Comparison of ENCODE assay signal across 35 cellular contexts in genomic region chr1:18315449-18315848, GRCh38.
"Had no signal": no experiment of that assay in that cellular context is flagged by ENCODE, and none has a peak within 500 bp of the region (broad histone marks: within the 10 kb centered on the region; RNA-seq: fewer than 3 reads in every experiment).

No MANE protein-coding gene starts in this region.

- H3K9me3 ChIP-seq: ascending aorta had no signal

- H3K4me1 Mint-ChIP-seq: activated B cell treated with CpG ODN at 0.5 μM for 24 hours; activated CD4-positive, alpha-beta T cell treated with anti-CD3 and anti-CD28 coated beads, Interleukin-2, amount 10 ng/mL, durations not matched to agents 24 days and 14 days; activated naive CD4-positive, alpha-beta T cell treated with anti-CD3 and anti-CD28 coated beads, Interleukin-2, amount 10 ng/mL, durations not matched to agents 7 days and 5 days; activated naive CD4-positive, alpha-beta T cell treated with anti-CD3 and anti-CD28 coated beads, Interleukin-2, amount 50 U/mL, for 24 hours; activated naive CD8-positive, alpha-beta T cell treated with anti-CD3 and anti-CD28 coated beads, Interleukin-2, amount 10 ng/mL, durations not matched to agents 7 days and 5 days; activated naive CD8-positive, alpha-beta T cell treated with anti-CD3 and anti-CD28 coated beads, Interleukin-2, amount 50 U/mL, for 24 hours; brain; central memory CD8-positive, alpha-beta T cell had no signal

- H3K27ac Mint-ChIP-seq: activated B cell treated with CpG ODN at 0.5 μM for 24 hours; activated CD4-positive, alpha-beta memory T cell treated with anti-CD3 and anti-CD28 coated beads for 36 hours; activated CD4-positive, alpha-beta T cell treated with anti-CD3 and anti-CD28 coated beads, Interleukin-2, amount 10 ng/mL, durations not matched to agents 24 days and 14 days; activated CD8-positive, alpha-beta T cell treated with anti-CD3 and anti-CD28 coated beads for 36 hours; activated naive CD4-positive, alpha-beta T cell treated with anti-CD3 and anti-CD28 coated beads, Interleukin-2, amount 10 ng/mL, durations not matched to agents 7 days and 5 days; activated naive CD4-positive, alpha-beta T cell treated with anti-CD3 and anti-CD28 coated beads, Interleukin-2, amount 50 U/mL, for 24 hours; activated naive CD8-positive, alpha-beta T cell; activated naive CD8-positive, alpha-beta T cell treated with anti-CD3 and anti-CD28 coated beads, Interleukin-2, amount 10 ng/mL, durations not matched to agents 7 days and 5 days; activated naive CD8-positive, alpha-beta T cell treated with anti-CD3 and anti-CD28 coated beads, Interleukin-2, amount 50 U/mL, for 24 hours; activated T-helper 2 cell treated with anti-CD3 and anti-CD28 coated beads, Interferon-gamma antibody, Interleukin-2, Interleukin-4, amounts not matched to agents 10 μg/mL and 5 μg/mL and 100 μg/mL, durations not matched to agents 14 hours and 24 hours and 36 hours; brain; T-helper 1 cell treated with Interleukin-12 subunit alpha and Interleukin-12 subunit beta and Interleukin-4 antibody, amounts not matched to agents 30 μg/mL and 1 μg/mL, for 36 hours; T-helper 2 cell treated with Interferon-gamma antibody and Interleukin-4, amounts not matched to agents 5 μg/mL and 100 μg/mL, for 36 hours had no signal

- H3K9me3 Mint-ChIP-seq: activated CD4-positive, alpha-beta memory T cell treated with anti-CD3 and anti-CD28 coated beads for 36 hours; activated CD4-positive, alpha-beta T cell treated with anti-CD3 and anti-CD28 coated beads, Interleukin-2, amount 10 ng/mL, durations not matched to agents 24 days and 14 days; activated CD8-positive, alpha-beta T cell treated with anti-CD3 and anti-CD28 coated beads for 36 hours; activated naive CD4-positive, alpha-beta T cell treated with anti-CD3 and anti-CD28 coated beads, Interleukin-2, amount 50 U/mL, for 24 hours; activated naive CD8-positive, alpha-beta T cell treated with anti-CD3 and anti-CD28 coated beads, Interleukin-2, amount 10 ng/mL, durations not matched to agents 7 days and 5 days; activated naive CD8-positive, alpha-beta T cell treated with anti-CD3 and anti-CD28 coated beads, Interleukin-2, amount 50 U/mL, for 24 hours; activated T-helper 2 cell treated with anti-CD3 and anti-CD28 coated beads, Interferon-gamma antibody, Interleukin-2, Interleukin-4, amounts not matched to agents 10 μg/mL and 5 μg/mL and 100 μg/mL, durations not matched to agents 14 hours and 24 hours and 36 hours; T-helper 1 cell treated with Interleukin-12 subunit alpha and Interleukin-12 subunit beta and Interleukin-4 antibody, amounts not matched to agents 30 μg/mL and 1 μg/mL, for 36 hours; T-helper 2 cell treated with Interferon-gamma antibody and Interleukin-4, amounts not matched to agents 5 μg/mL and 100 μg/mL, for 36 hours had no signal

- H3K36me3 ChIP-seq: ascending aorta, cardiac muscle cell had no signal

- ATAC-seq: activated CD8-positive, alpha-beta T cell treated with anti-CD3 and anti-CD28 coated beads for 36 hours; activated naive CD8-positive, alpha-beta T cell treated with anti-CD3 and anti-CD28 coated beads, Interleukin-2, amount 50 U/mL, for 24 hours had no signal

- H3K27me3 Mint-ChIP-seq: activated CD4-positive, alpha-beta T cell treated with anti-CD3 and anti-CD28 coated beads, Interleukin-2, amount 10 ng/mL, durations not matched to agents 24 days and 14 days; activated naive CD8-positive, alpha-beta T cell treated with anti-CD3 and anti-CD28 coated beads, Interleukin-2, amount 50 U/mL, for 24 hours; brain had no signal

- H3K4me3 ChIP-seq: ascending aorta, cardiac muscle cell had no signal

- H3K4me3 Mint-ChIP-seq: activated B cell treated with CpG ODN at 0.5 μM for 24 hours; activated CD4-positive, alpha-beta memory T cell treated with anti-CD3 and anti-CD28 coated beads for 36 hours; activated CD4-positive, alpha-beta T cell treated with anti-CD3 and anti-CD28 coated beads, Interleukin-2, amount 10 ng/mL, durations not matched to agents 24 days and 14 days; activated CD8-positive, alpha-beta T cell treated with anti-CD3 and anti-CD28 coated beads for 36 hours; activated naive CD4-positive, alpha-beta T cell treated with anti-CD3 and anti-CD28 coated beads, Interleukin-2, amount 10 ng/mL, durations not matched to agents 7 days and 5 days; activated naive CD4-positive, alpha-beta T cell treated with anti-CD3 and anti-CD28 coated beads, Interleukin-2, amount 50 U/mL, for 24 hours; activated naive CD8-positive, alpha-beta T cell; activated naive CD8-positive, alpha-beta T cell treated with anti-CD3 and anti-CD28 coated beads, Interleukin-2, amount 10 ng/mL, durations not matched to agents 7 days and 5 days; activated naive CD8-positive, alpha-beta T cell treated with anti-CD3 and anti-CD28 coated beads, Interleukin-2, amount 50 U/mL, for 24 hours; brain; central memory CD8-positive, alpha-beta T cell; T-helper 1 cell treated with Interleukin-12 subunit alpha and Interleukin-12 subunit beta and Interleukin-4 antibody, amounts not matched to agents 30 μg/mL and 1 μg/mL, for 36 hours; T-helper 2 cell treated with Interferon-gamma antibody and Interleukin-4, amounts not matched to agents 5 μg/mL and 100 μg/mL, for 36 hours had no signal

- H3K27ac ChIP-seq: ascending aorta, cardiac muscle cell, VCaP had no signal

- H3K36me3 Mint-ChIP-seq: activated CD4-positive, alpha-beta memory T cell treated with anti-CD3 and anti-CD28 coated beads for 36 hours; activated naive CD4-positive, alpha-beta T cell treated with anti-CD3 and anti-CD28 coated beads, Interleukin-2, amount 10 ng/mL, durations not matched to agents 7 days and 5 days; activated naive CD4-positive, alpha-beta T cell treated with anti-CD3 and anti-CD28 coated beads, Interleukin-2, amount 50 U/mL, for 24 hours; activated naive CD8-positive, alpha-beta T cell; activated naive CD8-positive, alpha-beta T cell treated with anti-CD3 and anti-CD28 coated beads, Interleukin-2, amount 10 ng/mL, durations not matched to agents 7 days and 5 days had no signal

- H3K4me1 ChIP-seq: ascending aorta had no signal

- H3K27me3 ChIP-seq: ascending aorta, cardiac muscle cell had no signal

- DNase-seq: activated B cell treated with CpG ODN at 0.5 μM for 24 hours; activated CD4-positive, alpha-beta memory T cell treated with anti-CD3 and anti-CD28 coated beads for 36 hours; activated CD4-positive, alpha-beta T cell treated with anti-CD3 and anti-CD28 coated beads for 4 hours; activated CD4-positive, alpha-beta T cell treated with anti-CD3 and anti-CD28 coated beads, Interleukin-2, amount 10 ng/mL, durations not matched to agents 24 days and 14 days; activated CD4-positive, alpha-beta T cell treated with anti-CD3 and anti-CD28 coated beads, Interleukin-2, amount 50 U/mL, for 1 hour; activated CD4-positive, alpha-beta T cell treated with anti-CD3 and anti-CD28 coated beads, Interleukin-2, amount 50 U/mL, for 4 hours; activated CD4-positive, CD25-positive, alpha-beta regulatory T cell treated with anti-CD3 and anti-CD28 coated beads, Interleukin-2, amount 50 U/mL, for 72 hours; activated CD8-positive, alpha-beta memory T cell treated with anti-CD3 and anti-CD28 coated beads, Interleukin-2, amount 50 U/mL, for 4 hours; activated CD8-positive, alpha-beta T cell treated with anti-CD3 and anti-CD28 coated beads for 36 hours; activated effector memory CD4-positive, alpha-beta T cell treated with Interleukin-2 at 50 U/mL for 16 hours; activated gamma-delta T cell; activated naive CD4-positive, alpha-beta T cell treated with anti-CD3 and anti-CD28 coated beads, Interleukin-2, amount 10 ng/mL, durations not matched to agents 7 days and 5 days; activated naive CD4-positive, alpha-beta T cell treated with Interleukin-2 at 50 U/mL for 16 hours; activated naive CD8-positive, alpha-beta T cell treated with anti-CD3 and anti-CD28 coated beads, Interleukin-2, amount 10 ng/mL, durations not matched to agents 7 days and 5 days; activated naive CD8-positive, alpha-beta T cell treated with anti-CD3 and anti-CD28 coated beads, Interleukin-2, amount 50 U/mL, for 24 hours; activated T-cell treated with anti-CD3 and anti-CD28 coated beads for 4 hours; activated T-cell treated with anti-CD3 and anti-CD28 coated beads, Interleukin-2, amount 50 U/mL, for 1 hour; activated T-cell treated with anti-CD3 and anti-CD28 coated beads, Interleukin-2, amount 50 U/mL, for 48 hours; amygdala; anterior cingulate cortex; caudate nucleus; cerebellar nuclear complex; T-helper 1 cell; T-helper 2 cell; T-helper 9 cell had no signal
